1 cellular context compared by ENCODE assay signal in genomic region chr2:102235491-102235890, GRCh38.
TF ChIP-seq lines count a peak whose summit lies in the region.

No MANE protein-coding gene starts in this region.

TF ChIP-seq in HepG2, 621 proteins besides CTCF, POLR2A, EP300 and RAD21 (continued from another document and continues in another):
- TF ChIP-seq ZNF318 (CRISPR knock-in tag; IDR thresholded peaks at IDR 0.05) (no peak), SMAD3 (CRISPR knock-in tag; IDR thresholded peaks at IDR 0.05) (no peak), EEA1 (CRISPR knock-in tag; IDR thresholded peaks at IDR 0.05; ENCODE audit: borderline replicate concordance) (0 out of 2 replicates have a peak, but pooled peaks have one; percentile 10), ZNF430 (CRISPR knock-in tag; IDR thresholded peaks at IDR 0.05) (0 out of 2 replicates have a peak, but pooled peaks have one; percentile 1), KLF6 (CRISPR knock-in tag; IDR thresholded peaks at IDR 0.05) (peak; percentile 65; the same call in 1 of the 2 replicates), KLF16 (CRISPR knock-in tag; IDR thresholded peaks at IDR 0.05) (peak in 1 of 2 experiments; percentile 28; a peak in 1 of 4 replicates), ETS1 (CRISPR knock-in tag; IDR thresholded peaks at IDR 0.05) (no peak), GMEB1 (CRISPR knock-in tag; IDR thresholded peaks at IDR 0.05; ENCODE audit: borderline replicate concordance) (no peak), ZNF672 (CRISPR knock-in tag; IDR thresholded peaks at IDR 0.05) (no peak), ZNF101 (CRISPR knock-in tag; IDR thresholded peaks at IDR 0.05; ENCODE audit: borderline replicate concordance, low read depth) (no peak), ZNF567 (CRISPR knock-in tag; IDR thresholded peaks at IDR 0.05; ENCODE audit: borderline replicate concordance) (no peak), ZNF746 (CRISPR knock-in tag; IDR thresholded peaks at IDR 0.05) (no peak), RELA (CRISPR knock-in tag; IDR thresholded peaks at IDR 0.05) (no peak), ZNF543 (CRISPR knock-in tag; IDR thresholded peaks at IDR 0.05) (no peak), GATAD2A (CRISPR knock-in tag; IDR thresholded peaks at IDR 0.05) (peak; percentile 67), ZNF558 (CRISPR knock-in tag; IDR thresholded peaks at IDR 0.05; ENCODE audit: borderline replicate concordance) (no peak), DRAP1 (CRISPR knock-in tag; IDR thresholded peaks at IDR 0.05) (0 out of 2 replicates have a peak, but pooled peaks have one; percentile 24), ZNF710 (CRISPR knock-in tag; IDR thresholded peaks at IDR 0.05; ENCODE audit: borderline replicate concordance) (no peak), LBX2 (CRISPR knock-in tag; IDR thresholded peaks at IDR 0.05; ENCODE audit: borderline replicate concordance) (no peak), ZNF644 (CRISPR knock-in tag; IDR thresholded peaks at IDR 0.05; ENCODE audit: low read depth) (peak; percentile 57; the same call in 1 of the 2 replicates), ZNF383 (CRISPR knock-in tag; IDR thresholded peaks at IDR 0.05; ENCODE audit: borderline replicate concordance) (no peak), NR1H2 (CRISPR knock-in tag; IDR thresholded peaks at IDR 0.05; ENCODE audit: borderline replicate concordance, low read depth) (no peak), ZNF724P (CRISPR knock-in tag; IDR thresholded peaks at IDR 0.05; ENCODE audit: borderline replicate concordance) (no peak), AHR (CRISPR knock-in tag; IDR thresholded peaks at IDR 0.05) (no peak), CEBPB (IDR thresholded peaks at IDR 0.05; ENCODE audit: borderline replicate concordance, low read depth, low read length) (no peak), BRCA1 (CRISPR knock-in tag; IDR thresholded peaks at IDR 0.05) (no peak), RARA (CRISPR knock-in tag; IDR thresholded peaks at IDR 0.05) (peak; percentile 42; the same call in 1 of the 2 replicates), POGZ (CRISPR knock-in tag; IDR thresholded peaks at IDR 0.05) (no peak), SMARCC2 (IDR thresholded peaks at IDR 0.05) (no peak), FOXA3 (CRISPR knock-in tag; IDR thresholded peaks at IDR 0.05) (peak; percentile 47; the same call in 1 of the 2 replicates), EHMT2 (IDR thresholded peaks at IDR 0.05; ENCODE audit: borderline replicate concordance, low read depth, low read length) (no peak), BHLHE40 (IDR thresholded peaks at IDR 0.05; ENCODE audit: low read length) (peak; percentile 25; the same call in 1 of the 2 replicates), ZFP62 (CRISPR knock-in tag; IDR thresholded peaks at IDR 0.05) (no peak), SOX5 (CRISPR knock-in tag; IDR thresholded peaks at IDR 0.05; ENCODE audit: borderline replicate concordance) (no peak), ZFAT (CRISPR knock-in tag; conservative IDR thresholded peaks at IDR 0.05) (no peak)
- TF ChIP-seq, protein P1, sequence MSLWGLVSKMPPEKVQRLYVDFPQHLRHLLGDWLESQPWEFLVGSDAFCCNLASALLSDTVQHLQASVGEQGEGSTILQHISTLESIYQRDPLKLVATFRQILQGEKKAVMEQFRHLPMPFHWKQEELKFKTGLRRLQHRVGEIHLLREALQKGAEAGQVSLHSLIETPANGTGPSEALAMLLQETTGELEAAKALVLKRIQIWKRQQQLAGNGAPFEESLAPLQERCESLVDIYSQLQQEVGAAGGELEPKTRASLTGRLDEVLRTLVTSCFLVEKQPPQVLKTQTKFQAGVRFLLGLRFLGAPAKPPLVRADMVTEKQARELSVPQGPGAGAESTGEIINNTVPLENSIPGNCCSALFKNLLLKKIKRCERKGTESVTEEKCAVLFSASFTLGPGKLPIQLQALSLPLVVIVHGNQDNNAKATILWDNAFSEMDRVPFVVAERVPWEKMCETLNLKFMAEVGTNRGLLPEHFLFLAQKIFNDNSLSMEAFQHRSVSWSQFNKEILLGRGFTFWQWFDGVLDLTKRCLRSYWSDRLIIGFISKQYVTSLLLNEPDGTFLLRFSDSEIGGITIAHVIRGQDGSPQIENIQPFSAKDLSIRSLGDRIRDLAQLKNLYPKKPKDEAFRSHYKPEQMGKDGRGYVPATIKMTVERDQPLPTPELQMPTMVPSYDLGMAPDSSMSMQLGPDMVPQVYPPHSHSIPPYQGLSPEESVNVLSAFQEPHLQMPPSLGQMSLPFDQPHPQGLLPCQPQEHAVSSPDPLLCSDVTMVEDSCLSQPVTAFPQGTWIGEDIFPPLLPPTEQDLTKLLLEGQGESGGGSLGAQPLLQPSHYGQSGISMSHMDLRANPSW (CRISPR knock-in tag; IDR thresholded peaks at IDR 0.05; ENCODE audit: borderline replicate concordance), result no peak
- TF ChIP-seq, protein P2, sequence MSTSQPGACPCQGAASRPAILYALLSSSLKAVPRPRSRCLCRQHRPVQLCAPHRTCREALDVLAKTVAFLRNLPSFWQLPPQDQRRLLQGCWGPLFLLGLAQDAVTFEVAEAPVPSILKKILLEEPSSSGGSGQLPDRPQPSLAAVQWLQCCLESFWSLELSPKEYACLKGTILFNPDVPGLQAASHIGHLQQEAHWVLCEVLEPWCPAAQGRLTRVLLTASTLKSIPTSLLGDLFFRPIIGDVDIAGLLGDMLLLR (CRISPR knock-in tag; IDR thresholded peaks at IDR 0.05), result no peak
- TF ChIP-seq, protein P3, sequence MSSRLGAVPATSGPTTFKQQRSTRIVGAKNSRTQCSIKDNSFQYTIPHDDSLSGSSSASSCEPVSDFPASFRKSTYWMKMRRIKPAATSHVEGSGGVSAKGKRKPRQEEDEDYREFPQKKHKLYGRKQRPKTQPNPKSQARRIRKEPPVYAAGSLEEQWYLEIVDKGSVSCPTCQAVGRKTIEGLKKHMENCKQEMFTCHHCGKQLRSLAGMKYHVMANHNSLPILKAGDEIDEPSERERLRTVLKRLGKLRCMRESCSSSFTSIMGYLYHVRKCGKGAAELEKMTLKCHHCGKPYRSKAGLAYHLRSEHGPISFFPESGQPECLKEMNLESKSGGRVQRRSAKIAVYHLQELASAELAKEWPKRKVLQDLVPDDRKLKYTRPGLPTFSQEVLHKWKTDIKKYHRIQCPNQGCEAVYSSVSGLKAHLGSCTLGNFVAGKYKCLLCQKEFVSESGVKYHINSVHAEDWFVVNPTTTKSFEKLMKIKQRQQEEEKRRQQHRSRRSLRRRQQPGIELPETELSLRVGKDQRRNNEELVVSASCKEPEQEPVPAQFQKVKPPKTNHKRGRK (CRISPR knock-in tag; IDR thresholded peaks at IDR 0.05), result no peak
- TF ChIP-seq, protein P4, sequence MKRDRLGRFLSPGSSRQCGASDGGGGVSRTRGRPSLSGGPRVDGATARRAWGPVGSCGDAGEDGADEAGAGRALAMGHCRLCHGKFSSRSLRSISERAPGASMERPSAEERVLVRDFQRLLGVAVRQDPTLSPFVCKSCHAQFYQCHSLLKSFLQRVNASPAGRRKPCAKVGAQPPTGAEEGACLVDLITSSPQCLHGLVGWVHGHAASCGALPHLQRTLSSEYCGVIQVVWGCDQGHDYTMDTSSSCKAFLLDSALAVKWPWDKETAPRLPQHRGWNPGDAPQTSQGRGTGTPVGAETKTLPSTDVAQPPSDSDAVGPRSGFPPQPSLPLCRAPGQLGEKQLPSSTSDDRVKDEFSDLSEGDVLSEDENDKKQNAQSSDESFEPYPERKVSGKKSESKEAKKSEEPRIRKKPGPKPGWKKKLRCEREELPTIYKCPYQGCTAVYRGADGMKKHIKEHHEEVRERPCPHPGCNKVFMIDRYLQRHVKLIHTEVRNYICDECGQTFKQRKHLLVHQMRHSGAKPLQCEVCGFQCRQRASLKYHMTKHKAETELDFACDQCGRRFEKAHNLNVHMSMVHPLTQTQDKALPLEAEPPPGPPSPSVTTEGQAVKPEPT (CRISPR knock-in tag; IDR thresholded peaks at IDR 0.05; ENCODE audit: low read depth), result no peak
